Comparison of ENCODE assay signal across 9 cellular contexts in the genomic region with DNA sequence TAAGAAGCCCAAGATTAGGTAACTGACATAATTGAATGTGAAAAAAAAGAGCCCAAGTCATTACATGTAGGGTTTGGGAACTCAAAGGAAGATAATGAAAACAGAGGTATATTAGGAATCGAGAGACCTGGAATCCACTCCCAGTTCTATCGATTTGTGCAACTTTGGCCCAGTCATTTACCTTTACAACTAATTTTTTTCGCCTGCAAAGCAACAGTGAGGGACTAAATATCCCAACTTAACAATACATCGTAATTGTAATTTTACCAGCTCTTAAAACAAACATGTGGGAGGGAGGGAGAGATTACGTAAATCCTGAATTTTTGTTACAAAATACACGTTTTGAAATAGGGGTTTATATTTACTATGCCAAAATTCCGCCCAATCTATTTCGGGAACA. TPM values are rescaled to one million over a fixed set of nuclear protein-coding genes. Genes with fewer than 3 reads are reported as not detected.
DNase-seq lines count a peak whose midpoint lies in the region; ATAC-seq, FAIRE-seq and TF ChIP-seq lines count a peak whose summit lies in the region.
"Had no signal": no experiment of that assay in that cellular context is flagged by ENCODE, and none has a peak within 500 bp of the region (broad histone marks: within the 10 kb centered on the region; RNA-seq: fewer than 3 reads in every experiment).

No MANE protein-coding gene starts in this region.

- no peak for ATAC-seq in CD8-positive, alpha-beta T cell
- ATAC-seq in left colon = no peak

- FAIRE-seq in D721Med (lab: Jason Lieb, UNC) = no peak

- H3K9me2 ChIP-seq in Loucy (replicated peaks; ENCODE audit: low read depth, low read length) = no peaks in the 10 kb centered on the region

- TF ChIP-seq CTCF in CD8-positive, alpha-beta T cell (IDR thresholded peaks at IDR 0.05) = no peak
- TF ChIP-seq CTCF in Loucy (conservative IDR thresholded peaks at IDR 0.05; ENCODE audit: low read length) (no peak), osteoblast (IDR thresholded peaks at IDR 0.05; ENCODE audit: extremely low read depth, low read depth, low read length) (no peak), D721Med (IDR thresholded peaks at IDR 0.05; ENCODE audit: insufficient read depth, missing control alignments) (no peak)

- DNase-seq in CD8-positive, alpha-beta T cell = no peak
- no peak for DNase-seq in osteoblast (ENCODE audit: insufficient read length, low spot score, missing footprints)
- no peak for DNase-seq in left colon
- DNase-seq in D721Med (ENCODE audit: insufficient read length, low spot score) = no peak
- DNase-seq in A172 (ENCODE audit: low spot score) = no peak
- no peak for DNase-seq in NCI-H748 treated with DMSO at 0.1 percent for 48 hours (lab: John Stamatoyannopoulos, UW)
- DNase-seq: activated naive CD4-positive, alpha-beta T cell treated with anti-CD3 and anti-CD28 coated beads, Interleukin-2, amount 50 U/mL, for 16 hours had no signal

- no peaks in the 10 kb centered on the region for H3K27me3 ChIP-seq in CD8-positive, alpha-beta T cell (ENCODE audit: insufficient read depth, low read length)
- H3K27me3 ChIP-seq in Loucy (ENCODE audit: insufficient read depth, low read length, poor library complexity, severe bottlenecking) = peaks cover 35% of the 10 kb centered on the region
- H3K27me3 ChIP-seq in duodenal mucosa (ENCODE audit: control insufficient read depth in 1 of 2, insufficient read depth in 2 of 2, low read length in 2 of 2) = no peaks in the 10 kb centered on the region
- H3K27me3 ChIP-seq in osteoblast (ENCODE audit: insufficient read depth, low read length) = peaks cover 3% of the 10 kb centered on the region

- intact Hi-C loops in CD8-positive, alpha-beta T cell (cut with DNase I, micrococcal nuclease) = loop anchor here in 1 of 2 experiments (10.0 kb wide), 1 partner anchor 1786 kb away; a partner anchor contains a TSS
- intact Hi-C loops in left colon (cut with DNase I, micrococcal nuclease) = no loop called here

- no peaks in the 10 kb centered on the region for H3K36me3 ChIP-seq in CD8-positive, alpha-beta T cell (ENCODE audit: insufficient read depth, low read length)
- H3K36me3 ChIP-seq in Loucy (ENCODE audit: insufficient read depth, low read length) = no peaks in the 10 kb centered on the region
- no peaks in the 10 kb centered on the region for H3K36me3 ChIP-seq in duodenal mucosa (ENCODE audit: control insufficient read depth in 1 of 2, insufficient read depth in 2 of 2, low read length in 2 of 2)
- no peaks in the 10 kb centered on the region for H3K36me3 ChIP-seq in osteoblast (ENCODE audit: insufficient read depth, low read length)

- peaks cover 43% of the 10 kb centered on the region for H4K20me1 ChIP-seq in Loucy (ENCODE audit: insufficient read depth, low read length, poor library complexity, severe bottlenecking)
- peaks cover 30% of the 10 kb centered on the region for H4K20me1 ChIP-seq in osteoblast (ENCODE audit: insufficient read depth, low read length)

- peak overlapping the region; percentile 70 for H3K4me3 Mint-ChIP-seq in CD8-positive, alpha-beta T cell

- H3K27me3 Mint-ChIP-seq in CD8-positive, alpha-beta T cell (ENCODE audit: low read depth) = peaks cover 2% of the 10 kb centered on the region

- H3K27ac Mint-ChIP-seq in CD8-positive, alpha-beta T cell = no peak overlapping the region

- CTCF ChIA-PET in CD8-positive, alpha-beta T cell (lab: Charles Lee) = no interaction called here

- peaks cover 28% of the 10 kb centered on the region for H3K36me3 Mint-ChIP-seq in CD8-positive, alpha-beta T cell

- H3K9ac ChIP-seq in Loucy (ENCODE audit: low read depth, low read length, poor library complexity, severe bottlenecking) (peak overlapping the region; percentile 85), duodenal mucosa (ENCODE audit: low read depth in 1 of 2, low read length in 2 of 2) (no peak overlapping the region)

- H3K79me2 ChIP-seq in Loucy (ENCODE audit: insufficient read depth, low read length) (peaks cover 61% of the 10 kb centered on the region), osteoblast (ENCODE audit: insufficient read depth, low read length) (peaks cover 60% of the 10 kb centered on the region)

- H2AFZ ChIP-seq in Loucy (ENCODE audit: low read length) = no peak overlapping the region
- H2AFZ ChIP-seq in osteoblast (ENCODE audit: low read length) = no peak overlapping the region

- H3K9me3 Mint-ChIP-seq in CD8-positive, alpha-beta T cell = no peaks in the 10 kb centered on the region

- H3K4me1 Mint-ChIP-seq in CD8-positive, alpha-beta T cell (ENCODE audit: low read depth) = peaks cover 55% of the 10 kb centered on the region

- H3K27ac ChIP-seq in CD8-positive, alpha-beta T cell (ENCODE audit: low read depth, low read length) = no peak overlapping the region
- H3K27ac ChIP-seq in duodenal mucosa (ENCODE audit: low read depth, low read length) (no peak overlapping the region), osteoblast (ENCODE audit: low read depth, low read length) (no peak overlapping the region)

- H3K9me3 ChIP-seq in CD8-positive, alpha-beta T cell (ENCODE audit: low read length) = no peaks in the 10 kb centered on the region
- H3K9me3 ChIP-seq in Loucy (ENCODE audit: insufficient read depth, low read depth, low read length) (no peaks in the 10 kb centered on the region), duodenal mucosa (ENCODE audit: control insufficient read depth in 1 of 2, low read length in 2 of 2) (no peaks in the 10 kb centered on the region), osteoblast (ENCODE audit: low read depth, low read length) (no peaks in the 10 kb centered on the region)

- H3K4me3 ChIP-seq in CD8-positive, alpha-beta T cell (ENCODE audit: low read depth, low read length) = peak overlapping the region; percentile 96
- H3K4me3 ChIP-seq in Loucy (ENCODE audit: low read length, poor library complexity, severe bottlenecking) = peak overlapping the region; percentile 91
- H3K4me3 ChIP-seq in duodenal mucosa (ENCODE audit: low read depth in 1 of 2, low read length in 2 of 2) = peak overlapping the region; percentile 97 to 100
- peak overlapping the region; percentile 98 for H3K4me3 ChIP-seq in osteoblast (ENCODE audit: insufficient read depth, low read length)

- 0 out of 2 replicates have a peak, but pooled peaks cover 5% of the 10 kb centered on the region for H3F3A ChIP-seq in Loucy (ENCODE audit: low read depth)

- peaks cover 23% of the 10 kb centered on the region for H3K4me1 ChIP-seq in CD8-positive, alpha-beta T cell (ENCODE audit: insufficient read depth, low read length)
- peaks cover 57% of the 10 kb centered on the region for H3K4me1 ChIP-seq in Loucy (ENCODE audit: insufficient read depth, low read length, poor library complexity, severe bottlenecking)
- H3K4me1 ChIP-seq in duodenal mucosa (ENCODE audit: control insufficient read depth in 1 of 2, insufficient read depth in 2 of 2, low read length in 2 of 2) = peaks cover 19 to 30% of the 10 kb centered on the region in 2 donors
- peaks cover 12% of the 10 kb centered on the region for H3K4me1 ChIP-seq in osteoblast (ENCODE audit: insufficient read depth, low read length)

- POLR2A ChIA-PET in CD8-positive, alpha-beta T cell (lab: Charles Lee) = no interaction called here

- H3K4me2 ChIP-seq in Loucy (ENCODE audit: low read depth, low read length, poor library complexity, severe bottlenecking) (peak overlapping the region; percentile 91), osteoblast (ENCODE audit: insufficient read depth, low read length) (peak overlapping the region; percentile 98)

RNA-seq across cellular contexts. Expression of a gene that starts 1.4 kb away (rescaled TPM):
- total RNA-seq in CD8-positive, alpha-beta T cell = 10 to 100 TPM; 34.0 to 34.6 TPM
- 32.1 and 36.6 TPM in 2 replicates for total RNA-seq in osteoblast
- total RNA-seq in left colon = 10 to 100 TPM; 26.4 to 29.7 TPM
- total RNA-seq in A172 (2014; rRNA removed; shearing (Covaris generic)) = 18.6 and 18.7 TPM in 2 replicates
